In genomic region chr4:105543881-105544280, GRCh38 we compare ENCODE assay signal across 29 cellular contexts. TPM values are rescaled to one million over a fixed set of nuclear protein-coding genes. Genes with fewer than 3 reads are reported as not detected.
DNase-seq lines count a peak whose midpoint lies in the region; ATAC-seq, FAIRE-seq and TF ChIP-seq lines count a peak whose summit lies in the region.
"Had no signal": no experiment of that assay in that cellular context is flagged by ENCODE, and none has a peak within 500 bp of the region (broad histone marks: within the 10 kb centered on the region; RNA-seq: fewer than 3 reads in every experiment).

No MANE protein-coding gene starts in this region.

- no peaks in the 10 kb centered on the region for H3K9me2 ChIP-seq in PC-3 (replicated peaks; ENCODE audit: low read length)

- POLR2A ChIA-PET in PC-3 (lab: Charles Lee; ENCODE audit: unreplicated experiment) = interaction anchor here (0.6 kb wide), 1 partner anchor 70 kb away, joined by 3 read pairs; the partner anchor contains the start of gene PPA2
- POLR2A ChIA-PET in activated CD8-positive, alpha-beta T cell treated with anti-CD3 and anti-CD28 coated beads, Interleukin-2, amount 10 ng/mL, durations not matched to agents 7 days and 5 days (lab: Charles Lee) = interaction anchor here (0.6 kb wide), 1 partner anchor 21 kb away, joined by 3 read pairs; no protein-coding TSS in a partner anchor

- no peak overlapping the region for H3K4me2 ChIP-seq in PC-3 (ENCODE audit: low read length)
- H3K4me2 ChIP-seq: A549; BLaER1 treated with 17β-estradiol and CSF1 and Interleukin-3, amounts not matched to agents 10 nM and 100 nM; PC-9 had no signal

- no TSS peak for BruUV-seq in PC-3 (replicated peaks; lab: Mats Ljungman, UMichigan)

- H3K27me3 Mint-ChIP-seq in activated CD8-positive, alpha-beta T cell treated with anti-CD3 and anti-CD28 coated beads, Interleukin-2, amount 10 ng/mL, durations not matched to agents 7 days and 5 days (ENCODE audit: low read depth) = no peaks in the 10 kb centered on the region

- H3K27ac Mint-ChIP-seq in activated CD8-positive, alpha-beta T cell treated with anti-CD3 and anti-CD28 coated beads, Interleukin-2, amount 10 ng/mL, durations not matched to agents 7 days and 5 days = no peak overlapping the region
- H3K27ac Mint-ChIP-seq: CD4-positive, alpha-beta T cell; HFFc6 had no signal

- H3K9me3 ChIP-seq in PC-3 (ENCODE audit: low read length) = no peaks in the 10 kb centered on the region
- no peaks in the 10 kb centered on the region for H3K9me3 ChIP-seq in small intestine (ENCODE audit: control insufficient read depth, low read depth)
- no peaks in the 10 kb centered on the region for H3K9me3 ChIP-seq in uterus
- H3K9me3 ChIP-seq: A549; BLaER1 treated with 17β-estradiol and CSF1 and Interleukin-3, amounts not matched to agents 10 nM and 100 nM; HAP-1; SJCRH30 had no signal

- TF ChIP-seq CTCF in PC-3 (conservative IDR thresholded peaks at IDR 0.05; ENCODE audit: low read depth, low read length) (no peak), uterus (IDR thresholded peaks at IDR 0.05) (no peak)

- H3F3A ChIP-seq in PC-3 (ENCODE audit: low read length, unreplicated experiment) = no peaks in the 10 kb centered on the region

- H3K4me3 ChIP-seq in PC-3 (ENCODE audit: low read length) = no peak overlapping the region
- H3K4me3 ChIP-seq in small intestine (ENCODE audit: low read depth in 1 of 2, low read length in 2 of 2) = no peak overlapping the region
- H3K4me3 ChIP-seq in uterus = no peak overlapping the region
- H3K4me3 ChIP-seq: A549; BLaER1 treated with 17β-estradiol and CSF1 and Interleukin-3, amounts not matched to agents 10 nM and 100 nM; HAP-1; PC-9; SJCRH30 had no signal

- intact Hi-C loops in PC-3 (cut with micrococcal nuclease) (no loop called here), uterus (cut with DNase I; ENCODE audit: low total_unique reads) (no loop called here)

- FAIRE-seq in frontal cortex (lab: Jason Lieb, UNC) (peak; percentile 24), small intestine (lab: Jason Lieb, UNC) (peak; percentile 72)
- FAIRE-seq: A549 had no signal

- H3K4me1 Mint-ChIP-seq in activated CD8-positive, alpha-beta T cell treated with anti-CD3 and anti-CD28 coated beads, Interleukin-2, amount 10 ng/mL, durations not matched to agents 7 days and 5 days (ENCODE audit: low read depth) = peaks cover 2% of the 10 kb centered on the region

- DNase-seq in NCI-H1048 (lab: John Stamatoyannopoulos, UW) = peak; percentile 34
- no peak for DNase-seq in PC-3
- no peak for DNase-seq in frontal cortex (ENCODE audit: low spot score in 2 of 2)
- DNase-seq in small intestine = no peak
- DNase-seq in activated CD8-positive, alpha-beta T cell treated with anti-CD3 and anti-CD28 coated beads, Interleukin-2, amount 10 ng/mL, durations not matched to agents 7 days and 5 days = no peak
- DNase-seq in uterus = no peak
- DNase-seq in NCI-H1436 treated with DMSO at 0.1 percent for 48 hours (lab: John Stamatoyannopoulos, UW) = no peak
- DNase-seq: AML-193; CD4-positive, alpha-beta T cell; COR-L47; GOT3; HFFc6; KBM-7; MV-4-11; NCI-H1105 treated with DMSO at 0.1 percent for 48 hours; NCI-H2029; NCI-H510A; NK-92 treated with Interleukin-12 subunit alpha and Interleukin-12 subunit beta, amount 100 ng/mL, for 24 hours; PC-9; SJCRH30 had no signal

- no peaks in the 10 kb centered on the region for H4K20me1 ChIP-seq in PC-3 (ENCODE audit: low read length)
- H4K20me1 ChIP-seq: BLaER1 treated with 17β-estradiol and CSF1 and Interleukin-3, amounts not matched to agents 10 nM and 100 nM had no signal

- no peaks in the 10 kb centered on the region for H3K36me3 Mint-ChIP-seq in activated CD8-positive, alpha-beta T cell treated with anti-CD3 and anti-CD28 coated beads, Interleukin-2, amount 10 ng/mL, durations not matched to agents 7 days and 5 days (ENCODE audit: low read depth)

- no peaks in the 10 kb centered on the region for H3K79me2 ChIP-seq in PC-3 (ENCODE audit: low read length)

- H3K27ac ChIP-seq in PC-3 (ENCODE audit: low read length) (no peak overlapping the region), small intestine (ENCODE audit: low read depth in 1 of 2, low read length in 1 of 2) (no peak overlapping the region), uterus (no peak overlapping the region)
- H3K27ac ChIP-seq: A549; BLaER1 treated with 17β-estradiol and CSF1 and Interleukin-3, amounts not matched to agents 10 nM and 100 nM; PC-9; SJCRH30 had no signal

- no peak overlapping the region for H2AFZ ChIP-seq in PC-3 (ENCODE audit: low read length)
- H2AFZ ChIP-seq: PC-9 had no signal

- no peak overlapping the region for H3K4me3 Mint-ChIP-seq in activated CD8-positive, alpha-beta T cell treated with anti-CD3 and anti-CD28 coated beads, Interleukin-2, amount 10 ng/mL, durations not matched to agents 7 days and 5 days
- H3K4me3 Mint-ChIP-seq: CD4-positive, alpha-beta T cell; HFFc6 had no signal

- CTCF ChIA-PET in PC-3 (lab: Charles Lee) = no interaction called here
- CTCF ChIA-PET in activated CD8-positive, alpha-beta T cell treated with anti-CD3 and anti-CD28 coated beads, Interleukin-2, amount 10 ng/mL, durations not matched to agents 7 days and 5 days (lab: Charles Lee) = interaction anchor here (1.4 to 1.5 kb wide), 2 partner anchors 23 to 70 kb away, joined by 4 to 6 read pairs; partner anchors contain the start of gene PPA2

- H3K4me1 ChIP-seq in PC-3 (ENCODE audit: insufficient read depth, low read length) = peaks cover 25% of the 10 kb centered on the region
- H3K4me1 ChIP-seq in small intestine (ENCODE audit: control insufficient read depth in 2 of 2, insufficient read depth in 1 of 2, low read depth in 1 of 2, low read length in 1 of 2) = no peaks in the 10 kb centered on the region
- no peaks in the 10 kb centered on the region for H3K4me1 ChIP-seq in uterus
- H3K4me1 ChIP-seq: BLaER1 treated with 17β-estradiol and CSF1 and Interleukin-3, amounts not matched to agents 10 nM and 100 nM had no signal

- H3K9me3 Mint-ChIP-seq in activated CD8-positive, alpha-beta T cell treated with anti-CD3 and anti-CD28 coated beads, Interleukin-2, amount 10 ng/mL, durations not matched to agents 7 days and 5 days (ENCODE audit: insufficient read depth) = no peaks in the 10 kb centered on the region
- H3K9me3 Mint-ChIP-seq: CD4-positive, alpha-beta T cell; HFFc6 had no signal

- H3K9ac ChIP-seq in PC-3 (ENCODE audit: low read length) = no peak overlapping the region
- H3K9ac ChIP-seq: BLaER1 treated with 17β-estradiol and CSF1 and Interleukin-3, amounts not matched to agents 10 nM and 100 nM had no signal

- H3K27me3 ChIP-seq in PC-3 (ENCODE audit: low read length) = no peaks in the 10 kb centered on the region
- no peaks in the 10 kb centered on the region for H3K27me3 ChIP-seq in small intestine (ENCODE audit: control insufficient read depth in 2 of 2, insufficient read depth in 2 of 2, low read length in 2 of 2)
- no peaks in the 10 kb centered on the region for H3K27me3 ChIP-seq in uterus
- H3K27me3 ChIP-seq: BLaER1 treated with 17β-estradiol and CSF1 and Interleukin-3, amounts not matched to agents 10 nM and 100 nM; SJCRH30 had no signal

- H3K36me3 ChIP-seq in PC-3 (ENCODE audit: low read depth, low read length) = no peaks in the 10 kb centered on the region
- H3K36me3 ChIP-seq in small intestine (ENCODE audit: control insufficient read depth in 2 of 2, insufficient read depth in 2 of 2, low read length in 2 of 2) = no peaks in the 10 kb centered on the region
- H3K36me3 ChIP-seq in uterus = no peaks in the 10 kb centered on the region
- H3K36me3 ChIP-seq: BLaER1 treated with 17β-estradiol and CSF1 and Interleukin-3, amounts not matched to agents 10 nM and 100 nM; HAP-1; SJCRH30 had no signal

- no peak for TF ChIP-seq POLR2A in uterus (IDR thresholded peaks at IDR 0.05)

- peak; percentile 37; the same call in 1 of the 2 replicates for ATAC-seq in PC-3
- ATAC-seq in activated CD8-positive, alpha-beta T cell treated with anti-CD3 and anti-CD28 coated beads, Interleukin-2, amount 10 ng/mL, durations not matched to agents 7 days and 5 days = no peak
- ATAC-seq: A549, Right ventricle myocardium inferior had no signal

RNA-seq across cellular contexts. Expression of gene ARHGEF38, which starts 8.5 kb away (rescaled TPM):
- total RNA-seq in PC-3 (2014; rRNA removed) = 2.0 and 5.9 TPM in 2 replicates
- under 0.01 TPM for total RNA-seq in frontal cortex
- polyA plus RNA-seq in small intestine = 1 to 10 TPM in 2 of 3 donors, under 1 TPM in 1; 0.54 to 3.3 (median 2.2) TPM
- total RNA-seq in activated CD8-positive, alpha-beta T cell treated with anti-CD3 and anti-CD28 coated beads, Interleukin-2, amount 10 ng/mL, durations not matched to agents 7 days and 5 days = not detected
- 1 to 10 TPM in 1 of 4 donors, under 1 TPM in 1, not detected in 2; 0.26 to 3.7 TPM for total RNA-seq in uterus
- total RNA-seq: CD4-positive, alpha-beta T cell; Daoy; G401; HFFc6; LHCN-M2; MCF 10A; Right ventricle myocardium inferior; RPMI7951; SJCRH30 had no signal
